ENCODE assay signal across 28 cellular contexts in genomic region chr14:45362505-45362904, GRCh38.
"Had no signal": no experiment of that assay in that cellular context is flagged by ENCODE, and none has a peak within 500 bp of the region (broad histone marks: within the 10 kb centered on the region; RNA-seq: fewer than 3 reads in every experiment).

No MANE protein-coding gene starts in this region.

- H3K4me3 ChIP-seq: colonic mucosa, coronary artery, dorsolateral prefrontal cortex, esophagus muscularis mucosa, esophagus squamous epithelium, gastrocnemius medialis, gastroesophageal sphincter, heart left ventricle, heart right ventricle had no signal

- DNase-seq: colonic mucosa; cortex of kidney; dermis blood vessel endothelial cell; dorsolateral prefrontal cortex; effector CD4-positive, alpha-beta T cell; effector CD8-positive, alpha-beta T cell; effector memory CD4-positive, alpha-beta T cell; effector memory CD8-positive, alpha-beta T cell; endodermal cell; erythroblast; esophagus squamous epithelium; foreskin fibroblast; foreskin melanocyte; gastrocnemius medialis; glutamatergic neuron; head of caudate nucleus; heart left ventricle; heart right ventricle had no signal

- H3K36me3 ChIP-seq: colonic mucosa, esophagus muscularis mucosa, esophagus squamous epithelium, gastrocnemius medialis, gastroesophageal sphincter, heart left ventricle, heart right ventricle had no signal

- H3K4me1 ChIP-seq: colonic mucosa, esophagus squamous epithelium, foreskin keratinocyte, gastrocnemius medialis, heart right ventricle had no signal

- FAIRE-seq: colon, endometrium, endothelial cell of umbilical vein, frontal cortex had no signal

- H3K9me3 ChIP-seq: colonic mucosa, esophagus muscularis mucosa, esophagus squamous epithelium, gastrocnemius medialis, gastroesophageal sphincter, heart left ventricle, heart right ventricle had no signal

- H3K27ac ChIP-seq: colonic mucosa, coronary artery, dorsolateral prefrontal cortex, epithelial cell of prostate, esophagus muscularis mucosa, esophagus squamous epithelium, foreskin keratinocyte, gastrocnemius medialis, gastroesophageal sphincter, heart left ventricle, heart right ventricle had no signal

- ATAC-seq: effector memory CD8-positive, alpha-beta T cell; esophagus mucosa; foreskin keratinocyte; gastrocnemius medialis; gastroesophageal sphincter; heart right ventricle had no signal

- H3K27me3 ChIP-seq: colonic mucosa, dorsolateral prefrontal cortex, esophagus muscularis mucosa, esophagus squamous epithelium, foreskin keratinocyte, gastrocnemius medialis, gastroesophageal sphincter, heart left ventricle, heart right ventricle had no signal
